20 cellular contexts compared by ENCODE assay signal in the genomic region with DNA sequence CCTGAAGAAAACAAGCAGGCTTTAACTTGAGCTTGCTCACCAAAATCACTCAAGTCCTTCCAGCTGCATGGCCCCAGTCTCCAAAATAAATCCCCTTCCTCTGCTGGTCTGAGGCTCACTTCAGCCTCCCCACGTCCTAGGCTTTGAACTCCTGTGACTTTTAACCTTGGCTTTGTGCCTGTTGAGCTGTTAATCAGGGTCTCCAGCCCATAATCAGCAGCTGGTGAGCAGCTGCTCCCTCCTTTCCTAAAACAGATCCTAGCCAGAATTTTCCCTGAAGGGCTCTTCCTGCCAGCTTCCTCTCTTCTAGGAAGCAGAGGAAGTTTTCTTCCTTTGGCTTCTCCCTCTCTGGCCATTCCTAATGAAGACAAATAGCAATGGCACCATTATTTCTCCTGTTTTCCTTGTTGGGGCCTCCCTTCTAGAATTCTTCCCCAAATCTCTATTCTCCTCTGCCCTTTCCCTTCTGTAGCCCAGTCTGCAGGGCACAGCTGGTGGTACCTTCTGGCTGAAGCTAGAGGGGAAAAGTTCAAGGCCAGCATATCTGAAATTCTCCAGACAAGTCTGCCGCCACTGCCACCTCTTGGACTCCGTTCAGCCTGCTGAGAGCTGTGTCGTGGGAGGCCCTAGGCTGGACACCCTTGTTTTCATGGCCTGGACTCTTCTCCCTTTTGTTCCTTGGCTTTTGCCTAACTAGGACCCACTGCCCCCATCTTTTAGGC.
DNase-seq lines count a peak whose midpoint lies in the region; ATAC-seq and TF ChIP-seq lines count a peak whose summit lies in the region.
"Had no signal": no experiment of that assay in that cellular context is flagged by ENCODE, and none has a peak within 500 bp of the region (broad histone marks: within the 10 kb centered on the region; RNA-seq: fewer than 3 reads in every experiment).

No MANE protein-coding gene starts in this region.

- TF ChIP-seq POLR2A in esophagus muscularis mucosa (IDR thresholded peaks at IDR 0.05; ENCODE audit: low read depth) (no peak), thyroid gland (IDR thresholded peaks at IDR 0.05) (no peak)

- no peaks in the 10 kb centered on the region for H3K27me3 ChIP-seq in esophagus muscularis mucosa
- H3K27me3 ChIP-seq in thyroid gland: no peaks in the 10 kb centered on the region

- H3K36me3 Mint-ChIP-seq in neural crest cell (ENCODE audit: low read depth) (peaks cover 4% of the 10 kb centered on the region), WTC11 (no peaks in the 10 kb centered on the region)

- H3K36me3 ChIP-seq in esophagus muscularis mucosa (no peaks in the 10 kb centered on the region), thyroid gland (no peaks in the 10 kb centered on the region)

- H3K9me3 ChIP-seq in esophagus muscularis mucosa: no peaks in the 10 kb centered on the region
- no peaks in the 10 kb centered on the region for H3K9me3 ChIP-seq in thyroid gland

- intact Hi-C loops in esophagus muscularis mucosa (cut with DNase I) (loop anchor here (10.0 kb wide), 1 partner anchor 106 kb away; no protein-coding TSS in a partner anchor), thyroid gland (cut with DNase I) (no loop called here)

- peak; percentile 28 to 33 for DNase-seq in NCI-H524 (lab: John Stamatoyannopoulos, UW)
- DNase-seq in NCI-H524 treated with DMSO at 0.1 percent for 48 hours (lab: John Stamatoyannopoulos, UW): no peak
- no peak for DNase-seq in esophagus muscularis mucosa (ENCODE audit: extremely low spot score)
- no peak for DNase-seq in neural crest cell (ENCODE audit: low read depth, low spot score)
- DNase-seq in thyroid gland: no peak
- no peak for DNase-seq in WTC11 (ENCODE audit: low spot score)
- no peak for DNase-seq in HuH-7 (ENCODE audit: low spot score)
- DNase-seq: 8988T; activated CD4-positive, alpha-beta T cell treated with anti-CD3 and anti-CD28 coated beads, Interleukin-2, amount 50 U/mL, for 1 hour; activated CD8-positive, alpha-beta memory T cell treated with anti-CD3 and anti-CD28 coated beads, Interleukin-2, amount 50 U/mL, for 48 hours; activated effector memory CD4-positive, alpha-beta T cell treated with anti-CD3 and anti-CD28 coated beads, Interleukin-2, amount 50 U/mL, for 16 hours; amniotic stem cell; cerebellar nuclear complex; effector memory CD8-positive, alpha-beta T cell; H9; KBM-7; mesendoderm; NCI-H1092; stimulated activated naive CD8-positive, alpha-beta T cell treated with anti-CD3 and anti-CD28 coated beads, Interleukin-15, amount 100 ng/mL, for 72 hours had no signal

- peak overlapping the region; percentile 17 to 53 (median 44) for H3K27ac ChIP-seq in esophagus muscularis mucosa (replicated peaks in 1 of 4)
- peak overlapping the region in 2 of 3 donors; percentile 24 to 50 for H3K27ac ChIP-seq in thyroid gland

- H3K4me3 ChIP-seq in esophagus muscularis mucosa (no peak overlapping the region), thyroid gland (replicated peaks in 1 of 3) (no peak overlapping the region)

- H3K9me3 Mint-ChIP-seq in neural crest cell (peaks cover 6% of the 10 kb centered on the region), WTC11 (peaks cover 23% of the 10 kb centered on the region)
- H3K9me3 Mint-ChIP-seq: effector memory CD8-positive, alpha-beta T cell; stimulated activated naive CD8-positive, alpha-beta T cell treated with anti-CD3 and anti-CD28 coated beads, Interleukin-15, amount 100 ng/mL, for 72 hours had no signal

- no peak for TF ChIP-seq EP300 in esophagus muscularis mucosa (IDR thresholded peaks at IDR 0.05)

- CTCF ChIA-PET in WTC11 (lab: Charles Lee): interaction anchor here (0.8 kb wide), 1 partner anchor 294 kb away, joined by 3 read pairs; no protein-coding TSS in a partner anchor

- 47% methylated on average over 4 of the region's 4 CpGs for WGBS in esophagus muscularis mucosa
- WGBS in thyroid gland, 2 donors: 80 to 82% methylated on average over 4 of the region's 4 CpGs

- TF ChIP-seq CTCF in esophagus muscularis mucosa (IDR thresholded peaks at IDR 0.05) (no peak), neural crest cell (conservative IDR thresholded peaks at IDR 0.05) (no peak), thyroid gland (IDR thresholded peaks at IDR 0.05) (no peak), WTC11 (IDR thresholded peaks at IDR 0.05) (no peak)

- H3K4me1 ChIP-seq in esophagus muscularis mucosa (peaks cover 29 to 84% (median 80%) of the 10 kb centered on the region in 4 donors), thyroid gland (peaks cover 32 to 49% of the 10 kb centered on the region in 2 donors)

- H3K27ac Mint-ChIP-seq in neural crest cell (ENCODE audit: unreplicated experiment): peak overlapping the region; percentile 64
- H3K27ac Mint-ChIP-seq in WTC11: no peak overlapping the region
- H3K27ac Mint-ChIP-seq: effector memory CD8-positive, alpha-beta T cell; stimulated activated naive CD8-positive, alpha-beta T cell treated with anti-CD3 and anti-CD28 coated beads, Interleukin-15, amount 100 ng/mL, for 72 hours had no signal

- H3K4me3 Mint-ChIP-seq in neural crest cell (no peak overlapping the region), WTC11 (no peak overlapping the region)
- H3K4me3 Mint-ChIP-seq: effector memory CD8-positive, alpha-beta T cell; H9; stimulated activated naive CD8-positive, alpha-beta T cell treated with anti-CD3 and anti-CD28 coated beads, Interleukin-15, amount 100 ng/mL, for 72 hours had no signal

- POLR2A ChIA-PET in WTC11 (lab: Charles Lee): no interaction called here

- ATAC-seq in WTC11 (no peak), GM18502 (IDR thresholded peaks at IDR 0.05; ENCODE audit: poor library complexity, unreplicated experiment) (no peak)
- ATAC-seq: effector memory CD8-positive, alpha-beta T cell; stimulated activated naive CD8-positive, alpha-beta T cell treated with anti-CD3 and anti-CD28 coated beads, Interleukin-15, amount 100 ng/mL, for 72 hours had no signal

- no peaks in the 10 kb centered on the region for H3K27me3 Mint-ChIP-seq in neural crest cell (ENCODE audit: low read depth)
- H3K27me3 Mint-ChIP-seq in WTC11 (ENCODE audit: low read depth): no peaks in the 10 kb centered on the region
- H3K27me3 Mint-ChIP-seq: stimulated activated naive CD8-positive, alpha-beta T cell treated with anti-CD3 and anti-CD28 coated beads, Interleukin-15, amount 100 ng/mL, for 72 hours had no signal

- H3K4me1 Mint-ChIP-seq in neural crest cell (peaks cover 12% of the 10 kb centered on the region), WTC11 (peaks cover 46% of the 10 kb centered on the region)
- H3K4me1 Mint-ChIP-seq: stimulated activated naive CD8-positive, alpha-beta T cell treated with anti-CD3 and anti-CD28 coated beads, Interleukin-15, amount 100 ng/mL, for 72 hours had no signal

TF ChIP-seq in WTC11, 78 proteins besides CTCF, POLR2A, EP300 and RAD21:
- TF ChIP-seq, protein P1, sequence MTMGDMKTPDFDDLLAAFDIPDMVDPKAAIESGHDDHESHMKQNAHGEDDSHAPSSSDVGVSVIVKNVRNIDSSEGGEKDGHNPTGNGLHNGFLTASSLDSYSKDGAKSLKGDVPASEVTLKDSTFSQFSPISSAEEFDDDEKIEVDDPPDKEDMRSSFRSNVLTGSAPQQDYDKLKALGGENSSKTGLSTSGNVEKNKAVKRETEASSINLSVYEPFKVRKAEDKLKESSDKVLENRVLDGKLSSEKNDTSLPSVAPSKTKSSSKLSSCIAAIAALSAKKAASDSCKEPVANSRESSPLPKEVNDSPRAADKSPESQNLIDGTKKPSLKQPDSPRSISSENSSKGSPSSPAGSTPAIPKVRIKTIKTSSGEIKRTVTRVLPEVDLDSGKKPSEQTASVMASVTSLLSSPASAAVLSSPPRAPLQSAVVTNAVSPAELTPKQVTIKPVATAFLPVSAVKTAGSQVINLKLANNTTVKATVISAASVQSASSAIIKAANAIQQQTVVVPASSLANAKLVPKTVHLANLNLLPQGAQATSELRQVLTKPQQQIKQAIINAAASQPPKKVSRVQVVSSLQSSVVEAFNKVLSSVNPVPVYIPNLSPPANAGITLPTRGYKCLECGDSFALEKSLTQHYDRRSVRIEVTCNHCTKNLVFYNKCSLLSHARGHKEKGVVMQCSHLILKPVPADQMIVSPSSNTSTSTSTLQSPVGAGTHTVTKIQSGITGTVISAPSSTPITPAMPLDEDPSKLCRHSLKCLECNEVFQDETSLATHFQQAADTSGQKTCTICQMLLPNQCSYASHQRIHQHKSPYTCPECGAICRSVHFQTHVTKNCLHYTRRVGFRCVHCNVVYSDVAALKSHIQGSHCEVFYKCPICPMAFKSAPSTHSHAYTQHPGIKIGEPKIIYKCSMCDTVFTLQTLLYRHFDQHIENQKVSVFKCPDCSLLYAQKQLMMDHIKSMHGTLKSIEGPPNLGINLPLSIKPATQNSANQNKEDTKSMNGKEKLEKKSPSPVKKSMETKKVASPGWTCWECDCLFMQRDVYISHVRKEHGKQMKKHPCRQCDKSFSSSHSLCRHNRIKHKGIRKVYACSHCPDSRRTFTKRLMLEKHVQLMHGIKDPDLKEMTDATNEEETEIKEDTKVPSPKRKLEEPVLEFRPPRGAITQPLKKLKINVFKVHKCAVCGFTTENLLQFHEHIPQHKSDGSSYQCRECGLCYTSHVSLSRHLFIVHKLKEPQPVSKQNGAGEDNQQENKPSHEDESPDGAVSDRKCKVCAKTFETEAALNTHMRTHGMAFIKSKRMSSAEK (CRISPR knock-in tag; IDR thresholded peaks at IDR 0.05; ENCODE audit: borderline replicate concordance): no peak
- TF ChIP-seq SMAD4 (CRISPR knock-in tag; IDR thresholded peaks at IDR 0.05) (no peak), CBFB (CRISPR knock-in tag; IDR thresholded peaks at IDR 0.05; ENCODE audit: low read depth) (no peak)

Comparison
In these comparisons a context has a peak if more than half of its experiments do, and no peak if none do; other contexts are left out.
1. DNase-seq: peak in NCI-H524 (2 of 2); none in NCI-H524 treated with DMSO at 0.1 percent for 48 hours (single experiment), esophagus muscularis mucosa (single experiment), neural crest cell (single experiment), thyroid gland (0 of 2), WTC11 (single experiment) and HuH-7 (single experiment).